Comparison of ENCODE assay signal across 14 cellular contexts in the genomic region with DNA sequence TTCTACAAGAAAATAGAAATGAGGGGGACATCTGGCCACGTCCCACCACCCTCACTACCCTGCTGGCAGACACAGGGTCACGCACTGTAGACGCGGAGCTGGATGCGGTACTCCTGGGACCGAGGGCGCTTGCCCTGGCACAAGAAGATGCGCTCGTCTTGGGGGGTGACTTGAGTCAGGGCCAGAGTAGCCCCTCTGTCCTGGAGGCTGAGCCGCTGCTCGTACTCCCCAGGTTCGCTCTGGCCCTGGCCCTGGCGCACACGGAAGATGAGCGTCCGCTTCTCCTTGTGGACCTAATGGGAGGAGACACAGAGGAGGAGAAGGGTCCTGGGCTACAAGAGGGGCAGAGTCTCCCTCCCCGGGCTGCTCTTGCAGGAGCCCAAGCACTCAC. TPM values are rescaled to one million over a fixed set of nuclear protein-coding genes. Genes with fewer than 3 reads are reported as not detected.
A peak's percentile ranks its signal among the peaks of the same experiment; 100 is the strongest.
DNase-seq lines count a peak whose midpoint lies in the region; ATAC-seq and TF ChIP-seq lines count a peak whose summit lies in the region.
"Had no signal": no experiment of that assay in that cellular context is flagged by ENCODE, and none has a peak within 500 bp of the region (broad histone marks: within the 10 kb centered on the region; RNA-seq: fewer than 3 reads in every experiment).

No MANE protein-coding gene starts in this region.

- TF ChIP-seq CTCF in RWPE1 (conservative IDR thresholded peaks at IDR 0.05; ENCODE audit: low read depth) (no peak), gastroesophageal sphincter (IDR thresholded peaks at IDR 0.05) (no peak)

- peaks cover 21% of the 10 kb centered on the region for H3K36me3 ChIP-seq in ES-I3 (ENCODE audit: insufficient read depth, low read length)
- peaks cover 0 to 53% of the 10 kb centered on the region in 2 donors for H3K36me3 ChIP-seq in gastroesophageal sphincter

- H3K27ac ChIP-seq in RWPE1 (peak overlapping the region; percentile 91), gastroesophageal sphincter (peak overlapping the region; percentile 90 to 99 (median 98)), skin epidermis (peak overlapping the region in 5 of 21 experiments; percentile 46 to 86 (median 78))

- no peak for TF ChIP-seq EP300 in gastroesophageal sphincter (IDR thresholded peaks at IDR 0.05)

- POLR2A ChIA-PET in RWPE1 (lab: Yijun Ruan, JAX; ENCODE audit: low non-redundant PET): no interaction called here

- 0 out of 2 replicates have a peak overlapping the region, but pooled peaks have one; percentile 77 for H3K9ac ChIP-seq in ES-I3 (ENCODE audit: low read depth, low read length)

- CTCF ChIA-PET in RWPE1 (lab: Yijun Ruan, JAX): interaction anchor here (0.6 to 1.4 kb wide), 5 partner anchors 9 to 118 kb away, joined by 3 to 6 read pairs (median 3); no protein-coding TSS in a partner anchor

- H3K4me3 ChIP-seq in gastroesophageal sphincter (peak overlapping the region; percentile 70 to 87), skin epidermis (peak overlapping the region in 5 of 7 experiments; percentile 38 to 50 (median 45))

- no peaks in the 10 kb centered on the region for H3K27me3 ChIP-seq in gastroesophageal sphincter

- H3K9me3 ChIP-seq in ES-I3 (ENCODE audit: control insufficient read depth, insufficient read depth, low read length): no peaks in the 10 kb centered on the region
- no peaks in the 10 kb centered on the region for H3K9me3 ChIP-seq in gastroesophageal sphincter

- no CpG with 5 or more reads among the region's 17 CpGs for WGBS in gastroesophageal sphincter (ENCODE audit: low coverage in 1 of 2), 2 donors

- H3K4me1 ChIP-seq in ES-I3 (ENCODE audit: insufficient read depth, low read length) (peaks cover 20% of the 10 kb centered on the region), gastroesophageal sphincter (peaks cover 12 to 99% (median 33%) of the 10 kb centered on the region in 3 donors)

- TF ChIP-seq POLR2A in gastroesophageal sphincter (IDR thresholded peaks at IDR 0.05): no peak

- ATAC-seq in gastroesophageal sphincter (no peak), HG02623 (IDR thresholded peaks at IDR 0.05; ENCODE audit: unreplicated experiment) (no peak)

- DNase-seq in RWPE1 (ENCODE audit: low spot score): no peak
- no peak for DNase-seq in occipital lobe (lab: John Stamatoyannopoulos, UW)
- DNase-seq in stimulated activated CD4-positive, alpha-beta T cell treated with anti-CD3 and anti-CD28 coated beads, Interleukin-4, amount 100 ng/mL, for 4 hours: no peak
- DNase-seq in NCI-H526 treated with DMSO at 0.1 percent for 48 hours (lab: John Stamatoyannopoulos, UW): no peak
- DNase-seq: DMS153, HCEC 1CT, NCI-H1694 treated with DMSO at 0.1 percent for 48 hours had no signal

RNA-seq across cellular contexts. Expression of gene MCAM, which starts 2.2 kb away (rescaled TPM):
- total RNA-seq in gastroesophageal sphincter (1,000 to 10,000 TPM in 3 of 4 donors, 100 to 1,000 TPM in 1; 702 to 1,904 (median 1,177) TPM), occipital lobe (10.6 TPM)

RNA-seq across cellular contexts. Expression of gene RNF26, which starts 19.6 kb away (rescaled TPM):
- total RNA-seq in gastroesophageal sphincter (10 to 100 TPM; 13.0 to 39.6 (median 17.1) TPM), occipital lobe (1.6 TPM)

RNA-seq across cellular contexts. Expression of gene C1QTNF5, which starts 25.9 kb away (rescaled TPM):
- total RNA-seq in gastroesophageal sphincter (10 to 100 TPM; 44.3 to 52.1 (median 45.6) TPM), occipital lobe (4.2 TPM)
- total RNA-seq: activated CD4-positive, alpha-beta T cell treated with anti-CD3 and anti-CD28 coated beads, Interleukin-2, amount 10 ng/mL, durations not matched to agents 7 days and 5 days had no signal

RNA-seq across cellular contexts. Expression of gene MFRP, which starts 31.8 kb away (rescaled TPM):
- total RNA-seq in gastroesophageal sphincter (under 1 TPM in 1 of 4 donors, not detected in 3; 0.15 TPM), occipital lobe (not detected)
- total RNA-seq: activated CD4-positive, alpha-beta T cell treated with anti-CD3 and anti-CD28 coated beads, Interleukin-2, amount 10 ng/mL, durations not matched to agents 7 days and 5 days; bronchial epithelial cell; omental fat pad had no signal

Comparison
In these comparisons a context has a peak if more than half of its experiments do, and no peak if none do; other contexts are left out.
1. RNA of gene MCAM, which starts 2.2 kb away (total RNA-seq): 702 to 1,904 TPM in gastroesophageal sphincter; 10.6 TPM in occipital lobe (single experiment); every median in the first group is over 10 times any median in the second.